Comparison of ENCODE assay signal across 1 cellular context in the genomic region with DNA sequence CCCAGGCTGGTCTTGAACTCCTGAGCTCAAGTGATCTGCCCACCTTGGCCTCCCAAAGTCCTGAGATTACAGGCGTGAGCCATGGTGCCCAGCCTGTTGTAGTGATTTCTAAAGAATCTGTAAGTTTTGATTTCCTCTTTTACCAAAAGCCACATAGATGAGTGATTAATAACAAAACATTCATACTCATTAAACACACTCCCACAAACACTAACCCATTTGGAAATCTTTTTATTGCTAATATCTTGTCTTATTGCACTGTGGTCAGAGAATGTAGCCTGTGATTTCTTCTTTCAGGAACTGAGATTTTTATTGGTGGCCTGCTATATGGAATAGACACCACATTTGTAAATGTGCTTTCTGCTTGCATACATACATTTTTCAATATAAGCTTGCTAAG.
TF ChIP-seq lines count a peak whose summit lies in the region.

No MANE protein-coding gene starts in this region.

TF ChIP-seq in GM12878, 131 proteins besides CTCF, POLR2A, EP300 and RAD21 (continued from another document):
- TF ChIP-seq, protein P1, sequence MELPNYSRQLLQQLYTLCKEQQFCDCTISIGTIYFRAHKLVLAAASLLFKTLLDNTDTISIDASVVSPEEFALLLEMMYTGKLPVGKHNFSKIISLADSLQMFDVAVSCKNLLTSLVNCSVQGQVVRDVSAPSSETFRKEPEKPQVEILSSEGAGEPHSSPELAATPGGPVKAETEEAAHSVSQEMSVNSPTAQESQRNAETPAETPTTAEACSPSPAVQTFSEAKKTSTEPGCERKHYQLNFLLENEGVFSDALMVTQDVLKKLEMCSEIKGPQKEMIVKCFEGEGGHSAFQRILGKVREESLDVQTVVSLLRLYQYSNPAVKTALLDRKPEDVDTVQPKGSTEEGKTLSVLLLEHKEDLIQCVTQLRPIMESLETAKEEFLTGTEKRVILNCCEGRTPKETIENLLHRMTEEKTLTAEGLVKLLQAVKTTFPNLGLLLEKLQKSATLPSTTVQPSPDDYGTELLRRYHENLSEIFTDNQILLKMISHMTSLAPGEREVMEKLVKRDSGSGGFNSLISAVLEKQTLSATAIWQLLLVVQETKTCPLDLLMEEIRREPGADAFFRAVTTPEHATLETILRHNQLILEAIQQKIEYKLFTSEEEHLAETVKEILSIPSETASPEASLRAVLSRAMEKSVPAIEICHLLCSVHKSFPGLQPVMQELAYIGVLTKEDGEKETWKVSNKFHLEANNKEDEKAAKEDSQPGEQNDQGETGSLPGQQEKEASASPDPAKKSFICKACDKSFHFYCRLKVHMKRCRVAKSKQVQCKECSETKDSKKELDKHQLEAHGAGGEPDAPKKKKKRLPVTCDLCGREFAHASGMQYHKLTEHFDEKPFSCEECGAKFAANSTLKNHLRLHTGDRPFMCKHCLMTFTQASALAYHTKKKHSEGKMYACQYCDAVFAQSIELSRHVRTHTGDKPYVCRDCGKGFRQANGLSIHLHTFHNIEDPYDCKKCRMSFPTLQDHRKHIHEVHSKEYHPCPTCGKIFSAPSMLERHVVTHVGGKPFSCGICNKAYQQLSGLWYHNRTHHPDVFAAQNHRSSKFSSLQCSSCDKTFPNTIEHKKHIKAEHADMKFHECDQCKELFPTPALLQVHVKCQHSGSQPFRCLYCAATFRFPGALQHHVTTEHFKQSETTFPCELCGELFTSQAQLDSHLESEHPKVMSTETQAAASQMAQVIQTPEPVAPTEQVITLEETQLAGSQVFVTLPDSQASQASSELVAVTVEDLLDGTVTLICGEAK (IDR thresholded peaks at IDR 0.05; ENCODE audit: borderline replicate concordance) = no peak
- TF ChIP-seq, protein P2, sequence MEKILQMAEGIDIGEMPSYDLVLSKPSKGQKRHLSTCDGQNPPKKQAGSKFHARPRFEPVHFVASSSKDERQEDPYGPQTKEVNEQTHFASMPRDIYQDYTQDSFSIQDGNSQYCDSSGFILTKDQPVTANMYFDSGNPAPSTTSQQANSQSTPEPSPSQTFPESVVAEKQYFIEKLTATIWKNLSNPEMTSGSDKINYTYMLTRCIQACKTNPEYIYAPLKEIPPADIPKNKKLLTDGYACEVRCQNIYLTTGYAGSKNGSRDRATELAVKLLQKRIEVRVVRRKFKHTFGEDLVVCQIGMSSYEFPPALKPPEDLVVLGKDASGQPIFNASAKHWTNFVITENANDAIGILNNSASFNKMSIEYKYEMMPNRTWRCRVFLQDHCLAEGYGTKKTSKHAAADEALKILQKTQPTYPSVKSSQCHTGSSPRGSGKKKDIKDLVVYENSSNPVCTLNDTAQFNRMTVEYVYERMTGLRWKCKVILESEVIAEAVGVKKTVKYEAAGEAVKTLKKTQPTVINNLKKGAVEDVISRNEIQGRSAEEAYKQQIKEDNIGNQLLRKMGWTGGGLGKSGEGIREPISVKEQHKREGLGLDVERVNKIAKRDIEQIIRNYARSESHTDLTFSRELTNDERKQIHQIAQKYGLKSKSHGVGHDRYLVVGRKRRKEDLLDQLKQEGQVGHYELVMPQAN (conservative IDR thresholded peaks at IDR 0.05) = no peak
- TF ChIP-seq JUNB (IDR thresholded peaks at IDR 0.05) (peak; percentile 34; the same call in 1 of the 2 replicates), HDGF (IDR thresholded peaks at IDR 0.05) (no peak), SREBF1 (IDR thresholded peaks at IDR 0.05; ENCODE audit: low read length) (no peak), BCLAF1 (IDR thresholded peaks at IDR 0.05) (no peak), CREB1 (IDR thresholded peaks at IDR 0.05; ENCODE audit: low read depth) (no peak), ASH2L (IDR thresholded peaks at IDR 0.05; ENCODE audit: borderline replicate concordance, low read depth) (no peak), NFXL1 (IDR thresholded peaks at IDR 0.05; ENCODE audit: borderline replicate concordance) (no peak), SP1 (IDR thresholded peaks at IDR 0.05; ENCODE audit: low read depth, low read length) (no peak), RCOR1 (conservative IDR thresholded peaks at IDR 0.05; ENCODE audit: low read depth, low read length) (no peak), RUNX3 (IDR thresholded peaks at IDR 0.05; ENCODE audit: low read length) (peak; percentile 58)
TF ChIP-seq in GM12878: peak in this region for 2.
